In genomic region chr19:17830567-17831418, GRCh38 we compare ENCODE assay signal across 8 cellular contexts. TPM values are rescaled to one million over a fixed set of nuclear protein-coding genes. Genes with fewer than 3 reads are reported as not detected.
DNase-seq lines count a peak whose midpoint lies in the region; ATAC-seq, FAIRE-seq and TF ChIP-seq lines count a peak whose summit lies in the region.

No MANE protein-coding gene starts in this region.

- TF ChIP-seq POLR2A in K562 (conservative IDR thresholded peaks at IDR 0.05), result no peak

- peak overlapping the region; percentile 50 to 93; a peak in 3 of 4 replicates for H3K9ac ChIP-seq in K562 (ENCODE audit: insufficient read depth in 1 of 2, low read depth in 2 of 2, low read length in 2 of 2)
- H3K9ac ChIP-seq in iPS-18a (ENCODE audit: low read length), result peak overlapping the region; percentile 46

- H2AFZ ChIP-seq in K562 (ENCODE audit: low read depth, low read length), result peak overlapping the region; percentile 98

- H3K4me2 ChIP-seq in K562 (ENCODE audit: insufficient read depth, low read length), result peak overlapping the region; percentile 95

- TF ChIP-seq RAD21 in K562 (CRISPR knock-in tag; conservative IDR thresholded peaks at IDR 0.05 in 1 of 2, IDR thresholded peaks at IDR 0.05 in 1 of 2), result no peak

- TF ChIP-seq EP300 in K562 (IDR thresholded peaks at IDR 0.05; ENCODE audit: low read length), result no peak

- H3K27me3 ChIP-seq in K562 (ENCODE audit: control insufficient read depth in 2 of 2, insufficient read depth in 2 of 2, low read length in 2 of 2) (peaks cover 2 to 7% of the 10 kb centered on the region in 2 experiments; a peak in 3 of 5 replicates), iPS-18a (ENCODE audit: control insufficient read depth, insufficient read depth, low read length) (no peaks in the 10 kb centered on the region)

- ATAC-seq in K562, result peak; percentile 91
- no peak for ATAC-seq in HG03460 (IDR thresholded peaks at IDR 0.05; ENCODE audit: unreplicated experiment)
- no peak for ATAC-seq in HG03432 (IDR thresholded peaks at IDR 0.05; ENCODE audit: unreplicated experiment)

- H3K27ac ChIP-seq in HEK293 (ENCODE audit: extremely low read depth, low read depth, low read length) (no peak overlapping the region; the same call in 1 of the 2 replicates), K562 (ENCODE audit: extremely low read depth, low read depth, low read length) (no peak overlapping the region; the same call in 2 of the 3 replicates), iPS-18a (ENCODE audit: low read length) (peak overlapping the region; percentile 38)

- peak overlapping the region; percentile 40 for H3K4me3 ChIP-seq in HEK293 (ENCODE audit: low read depth, low read length)
- H3K4me3 ChIP-seq in K562, result peak overlapping the region; percentile 42
- peak overlapping the region; percentile 66 for H3K4me3 ChIP-seq in iPS-18a (ENCODE audit: low read length)
- H3K4me3 ChIP-seq in skeletal muscle cell (ENCODE audit: low read depth, low read length), result peak overlapping the region; percentile 37

- FAIRE-seq in K562 (lab: Jason Lieb, UNC), result peak; percentile 92

- POLR2A ChIA-PET in HEK293 (lab: Yijun Ruan, JAX) (interaction anchor here (0.5 to 1.6 kb wide), 12 partner anchors 8 to 491 kb away, joined by 3 to 13 read pairs (median 4); partner anchors contain the start of genes B3GNT3, CCDC124, MAP1S and RPL18A), K562 (lab: Yijun Ruan, JAX) (interaction anchor here (0.5 to 1.4 kb wide), 5 partner anchors 8 to 557 kb away, joined by 3 to 4 read pairs (median 3); no protein-coding TSS in a partner anchor)

- intact Hi-C loops in K562 (cut with micrococcal nuclease), result no loop called here

- DNase-seq in AG08395 (ENCODE audit: low spot score) (peak; percentile 70), RPMI7951 (ENCODE audit: low read depth) (peak; percentile 61), K562 (ENCODE audit: extremely low read depth in 1 of 4, low spot score in 3 of 4) (peak; percentile 92 to 100 (median 100)), skeletal muscle cell (ENCODE audit: low read depth) (peak; percentile 35)

- no peaks in the 10 kb centered on the region for H3K4me1 ChIP-seq in HEK293 (ENCODE audit: control insufficient read depth, insufficient read depth, low read length)
- peaks cover 4 to 34% of the 10 kb centered on the region in 2 experiments; a peak in 3 of 5 replicates for H3K4me1 ChIP-seq in K562 (replicated peaks in 1 of 2; ENCODE audit: control insufficient read depth in 2 of 2, insufficient read depth in 2 of 2, low read length in 2 of 2)
- H3K4me1 ChIP-seq in iPS-18a (ENCODE audit: control insufficient read depth, low read depth, low read length), result peaks cover 4% of the 10 kb centered on the region

- in situ Hi-C loops in K562 (cut with MboI), result no loop called here

- TF ChIP-seq CTCF in HEK293 (tag by site-specific recombination; IDR thresholded peaks at IDR 0.05), result no peak
- TF ChIP-seq CTCF in K562 (IDR thresholded peaks at IDR 0.05 in 2 of 3, conservative IDR thresholded peaks at IDR 0.05 in 1 of 3; ENCODE audit: insufficient read depth in 2 of 3, low read depth in 1 of 3, low read length in 3 of 3), result no peak

- no peaks in the 10 kb centered on the region for H3K9me1 ChIP-seq in K562 (ENCODE audit: control insufficient read depth, insufficient read depth, low read length)

- CTCF ChIA-PET in HEK293 (lab: Yijun Ruan, JAX) (interaction anchor here (0.6 to 1.3 kb wide), 5 partner anchors 11 to 555 kb away, joined by 3 to 5 read pairs (median 3); partner anchors contain the start of genes GDF15 and RPL18A), K562 (lab: Yijun Ruan, JAX; ENCODE audit: low intra/inter-chr PET ratio) (no interaction called here)

- WGBS in K562 (ENCODE audit: insufficient coverage, low coverage, missing lambda C conversion rate), result 3% methylated on average over 23 of the region's 50 CpGs

- peaks cover 5% of the 10 kb centered on the region; the same call in 1 of the 2 replicates for H4K20me1 ChIP-seq in K562 (replicated peaks; ENCODE audit: control insufficient read depth, insufficient read depth, low read length)

- H3K36me3 ChIP-seq in HEK293 (ENCODE audit: control insufficient read depth in 2 of 2, insufficient read depth in 1 of 2, low read length in 2 of 2) (no peaks in the 10 kb centered on the region), K562 (ENCODE audit: control insufficient read depth, insufficient read depth, low read length) (no peaks in the 10 kb centered on the region), iPS-18a (ENCODE audit: control insufficient read depth, low read depth, low read length) (no peaks in the 10 kb centered on the region)

- no peaks in the 10 kb centered on the region for H3K9me3 ChIP-seq in HEK293 (ENCODE audit: control insufficient read depth, insufficient read depth, low read depth, low read length)
- H3K9me3 ChIP-seq in K562 (replicated peaks; ENCODE audit: control insufficient read depth, insufficient read depth, low read depth, low read length), result no peaks in the 10 kb centered on the region
- H3K9me3 ChIP-seq in iPS-18a (ENCODE audit: control insufficient read depth, low read depth, low read length), result no peaks in the 10 kb centered on the region

- no peaks in the 10 kb centered on the region for H3K79me2 ChIP-seq in K562 (ENCODE audit: control insufficient read depth, insufficient read depth, low read length)

- no TSS peak for BruUV-seq in K562 (replicated peaks; lab: Mats Ljungman, UMichigan)

RNA-seq across cellular contexts. Expression of gene INSL3, which starts 9.5 kb away (rescaled TPM):
- total RNA-seq in RPMI7951 (2014; rRNA removed; shearing (Covaris generic)), result not detected in 2 replicates
- not detected in 2 replicates for total RNA-seq in K562 (2011; cell fraction: chromatin; rRNA removed; ENCODE audit: low replicate concordance)
- total RNA-seq in K562 (2011; cell fraction: nucleolus; rRNA removed), result not detected in 2 replicates
- total RNA-seq in K562 (2011; cell fraction: nucleoplasm; rRNA removed), result not detected in 2 replicates
- not detected in 2 replicates for total RNA-seq in K562 (2014; rRNA removed)
- total RNA-seq in K562 (2014; rRNA removed; fragmentation: Illumina TruSeq; extraction: Trizol), result not detected in 2 replicates
- total RNA-seq in K562 (2015; rRNA removed; fragmentation: Illumina TruSeq; extraction: Trizol), result not detected in 2 replicates
- total RNA-seq in K562 (2021), result not detected in 2 replicates
- not detected in 2 replicates for polyA plus RNA-seq in K562 (2011; rRNA removed)
- not detected in 2 replicates for polyA plus RNA-seq in K562 (2011; cell fraction: cytosol; rRNA removed)
- polyA plus RNA-seq in K562 (2011; cell fraction: nucleus; rRNA removed), result not detected in 2 replicates
- polyA plus RNA-seq in K562 (2012), result not detected in 2 replicates
- not detected in 2 replicates for polyA plus RNA-seq in K562 (2014; fragmentation: Illumina TruSeq; extraction: Trizol)
- not detected for polyA plus RNA-seq in K562 (2014; fragmentation: Nextera tagmentation; extraction: Ambion mirVana)
- not detected in 2 replicates for polyA plus RNA-seq in K562 (2014; rRNA removed)
- polyA minus RNA-seq in K562 (2011; rRNA and poly(A)+ RNA removed), result not detected in 2 replicates
- polyA minus RNA-seq in K562 (2011; cell fraction: cytosol; rRNA and poly(A)+ RNA removed), result not detected in 2 replicates
- polyA minus RNA-seq in K562 (2011; cell fraction: nucleus; rRNA and poly(A)+ RNA removed), result not detected in 2 replicates

RNA-seq across cellular contexts. Expression of gene JAK3, which starts 17.0 kb away (rescaled TPM):
- 0.59 and 1.3 TPM in 2 replicates for total RNA-seq in RPMI7951 (2014; rRNA removed; shearing (Covaris generic))
- 0.32 and 0.97 TPM in 2 replicates for total RNA-seq in K562 (2011; cell fraction: chromatin; rRNA removed; ENCODE audit: low replicate concordance)
- 0.50 and 0.66 TPM in 2 replicates for total RNA-seq in K562 (2011; cell fraction: nucleolus; rRNA removed)
- 0.53 and 0.66 TPM in 2 replicates for total RNA-seq in K562 (2011; cell fraction: nucleoplasm; rRNA removed)
- total RNA-seq in K562 (2014; rRNA removed) (0.12 and 0.14 TPM in 2 replicates), K562 (2014; rRNA removed; fragmentation: Illumina TruSeq; extraction: Trizol) (not detected in 2 replicates), K562 (2015; rRNA removed; fragmentation: Illumina TruSeq; extraction: Trizol) (0.04 TPM in 1 of 2 replicates, not detected in the other), K562 (2021) (0.18 and 0.47 TPM in 2 replicates)
- polyA plus RNA-seq in K562 (2011; rRNA removed) (0.13 and 0.28 TPM in 2 replicates), K562 (2014; fragmentation: Illumina TruSeq; extraction: Trizol) (0.04 and 0.14 TPM in 2 replicates), K562 (2014; fragmentation: Nextera tagmentation; extraction: Ambion mirVana) (under 1 TPM; 0.01 to 0.07 TPM), K562 (2014; rRNA removed) (0.04 and 0.07 TPM in 2 replicates)
- 0.21 TPM in 2 replicates for polyA plus RNA-seq in K562 (2011; cell fraction: cytosol; rRNA removed)
- polyA plus RNA-seq in K562 (2011; cell fraction: nucleus; rRNA removed), result 0.48 and 0.80 TPM in 2 replicates
- polyA plus RNA-seq in K562 (2012), result 0.10 and 0.14 TPM in 2 replicates
- polyA minus RNA-seq in K562 (2011; rRNA and poly(A)+ RNA removed), result 0.04 and 0.06 TPM in 2 replicates
- polyA minus RNA-seq in K562 (2011; cell fraction: cytosol; rRNA and poly(A)+ RNA removed), result 0.19 TPM in 1 of 2 replicates, not detected in the other
- polyA minus RNA-seq in K562 (2011; cell fraction: nucleus; rRNA and poly(A)+ RNA removed), result 0.22 and 0.54 TPM in 2 replicates

RNA-seq across cellular contexts. Expression of gene RPL18A, which starts 28.9 kb away (rescaled TPM):
- 1,191 and 1,205 TPM in 2 replicates for total RNA-seq in RPMI7951 (2014; rRNA removed; shearing (Covaris generic))
- total RNA-seq in K562 (2011; cell fraction: chromatin; rRNA removed; ENCODE audit: low replicate concordance), result 168 and 439 TPM in 2 replicates
- total RNA-seq in K562 (2011; cell fraction: nucleolus; rRNA removed), result 698 and 878 TPM in 2 replicates
- total RNA-seq in K562 (2011; cell fraction: nucleoplasm; rRNA removed), result 586 and 897 TPM in 2 replicates
- total RNA-seq in K562 (2014; rRNA removed), result 2,735 and 3,133 TPM in 2 replicates
- total RNA-seq in K562 (2014; rRNA removed; fragmentation: Illumina TruSeq; extraction: Trizol), result 557 and 626 TPM in 2 replicates
- total RNA-seq in K562 (2015; rRNA removed; fragmentation: Illumina TruSeq; extraction: Trizol), result 1,801 and 1,895 TPM in 2 replicates
- 2,882 and 3,018 TPM in 2 replicates for total RNA-seq in K562 (2021)
- polyA plus RNA-seq in K562 (2011; rRNA removed), result 881 and 1,270 TPM in 2 replicates
- 2,242 and 3,536 TPM in 2 replicates for polyA plus RNA-seq in K562 (2011; cell fraction: cytosol; rRNA removed)
- 920 and 1,021 TPM in 2 replicates for polyA plus RNA-seq in K562 (2011; cell fraction: nucleus; rRNA removed)
- polyA plus RNA-seq in K562 (2012), result 3,311 and 3,882 TPM in 2 replicates
- 1,947 and 3,139 TPM in 2 replicates for polyA plus RNA-seq in K562 (2014; fragmentation: Illumina TruSeq; extraction: Trizol)
- 1,000 to 10,000 TPM; 1,130 to 1,273 TPM for polyA plus RNA-seq in K562 (2014; fragmentation: Nextera tagmentation; extraction: Ambion mirVana)
- 2,069 and 2,216 TPM in 2 replicates for polyA plus RNA-seq in K562 (2014; rRNA removed)
- polyA minus RNA-seq in K562 (2011; rRNA and poly(A)+ RNA removed), result 348 and 383 TPM in 2 replicates
- 1,225 and 1,878 TPM in 2 replicates for polyA minus RNA-seq in K562 (2011; cell fraction: cytosol; rRNA and poly(A)+ RNA removed)
- polyA minus RNA-seq in K562 (2011; cell fraction: nucleus; rRNA and poly(A)+ RNA removed), result 303 and 429 TPM in 2 replicates

RNA-seq across cellular contexts. Expression of gene B3GNT3, which starts 35.9 kb away (rescaled TPM):
- 0.10 and 0.12 TPM in 2 replicates for total RNA-seq in RPMI7951 (2014; rRNA removed; shearing (Covaris generic))
- 0.30 TPM in 1 of 2 replicates, not detected in the other for total RNA-seq in K562 (2011; cell fraction: chromatin; rRNA removed; ENCODE audit: low replicate concordance)
- 0.13 and 0.33 TPM in 2 replicates for total RNA-seq in K562 (2011; cell fraction: nucleolus; rRNA removed)
- 0.29 TPM in 1 of 2 replicates, not detected in the other for total RNA-seq in K562 (2011; cell fraction: nucleoplasm; rRNA removed)
- total RNA-seq in K562 (2014; rRNA removed) (not detected in 2 replicates), K562 (2014; rRNA removed; fragmentation: Illumina TruSeq; extraction: Trizol) (not detected in 2 replicates), K562 (2015; rRNA removed; fragmentation: Illumina TruSeq; extraction: Trizol) (0.07 TPM in 1 of 2 replicates, not detected in the other), K562 (2021) (0.11 TPM in 1 of 2 replicates, not detected in the other)
- polyA plus RNA-seq in K562 (2011; rRNA removed) (0.03 and 0.06 TPM in 2 replicates), K562 (2014; fragmentation: Illumina TruSeq; extraction: Trizol) (0.08 TPM in 1 of 2 replicates, not detected in the other), K562 (2014; fragmentation: Nextera tagmentation; extraction: Ambion mirVana) (not detected), K562 (2014; rRNA removed) (not detected in 2 replicates)
- 0.04 and 0.18 TPM in 2 replicates for polyA plus RNA-seq in K562 (2011; cell fraction: cytosol; rRNA removed)
- 0.28 TPM in 1 of 2 replicates, not detected in the other for polyA plus RNA-seq in K562 (2011; cell fraction: nucleus; rRNA removed)
- polyA plus RNA-seq in K562 (2012), result 0.10 and 0.47 TPM in 2 replicates
- polyA minus RNA-seq in K562 (2011; rRNA and poly(A)+ RNA removed), result 0.09 TPM in 1 of 2 replicates, not detected in the other
- polyA minus RNA-seq in K562 (2011; cell fraction: cytosol; rRNA and poly(A)+ RNA removed), result not detected in 2 replicates
- polyA minus RNA-seq in K562 (2011; cell fraction: nucleus; rRNA and poly(A)+ RNA removed), result not detected in 2 replicates

RNA-seq across cellular contexts. Expression of gene SLC5A5, which starts 41.0 kb away (rescaled TPM):
- not detected in 2 replicates for total RNA-seq in RPMI7951 (2014; rRNA removed; shearing (Covaris generic))
- 0.21 and 0.37 TPM in 2 replicates for total RNA-seq in K562 (2011; cell fraction: chromatin; rRNA removed; ENCODE audit: low replicate concordance)
- total RNA-seq in K562 (2011; cell fraction: nucleolus; rRNA removed), result 0.39 and 0.50 TPM in 2 replicates
- 0.29 and 0.38 TPM in 2 replicates for total RNA-seq in K562 (2011; cell fraction: nucleoplasm; rRNA removed)
- total RNA-seq in K562 (2014; rRNA removed), result 0.33 and 0.73 TPM in 2 replicates
- total RNA-seq in K562 (2014; rRNA removed; fragmentation: Illumina TruSeq; extraction: Trizol), result 0.13 and 0.18 TPM in 2 replicates
- 0.11 and 0.29 TPM in 2 replicates for total RNA-seq in K562 (2015; rRNA removed; fragmentation: Illumina TruSeq; extraction: Trizol)
- 0.25 and 0.29 TPM in 2 replicates for total RNA-seq in K562 (2021)
- 0.05 and 0.20 TPM in 2 replicates for polyA plus RNA-seq in K562 (2011; rRNA removed)
- polyA plus RNA-seq in K562 (2011; cell fraction: cytosol; rRNA removed), result 0.15 and 0.60 TPM in 2 replicates
- polyA plus RNA-seq in K562 (2011; cell fraction: nucleus; rRNA removed), result 0.08 and 0.18 TPM in 2 replicates
- polyA plus RNA-seq in K562 (2012), result 0.13 TPM in 1 of 2 replicates, not detected in the other
- 0.21 and 0.29 TPM in 2 replicates for polyA plus RNA-seq in K562 (2014; fragmentation: Illumina TruSeq; extraction: Trizol)
- polyA plus RNA-seq in K562 (2014; fragmentation: Nextera tagmentation; extraction: Ambion mirVana), result under 1 TPM; 0.10 to 0.23 TPM
- polyA plus RNA-seq in K562 (2014; rRNA removed), result 0.09 and 0.38 TPM in 2 replicates
- polyA minus RNA-seq in K562 (2011; rRNA and poly(A)+ RNA removed), result 0.15 and 0.32 TPM in 2 replicates
- polyA minus RNA-seq in K562 (2011; cell fraction: cytosol; rRNA and poly(A)+ RNA removed), result 0.86 TPM in 1 of 2 replicates, not detected in the other
- polyA minus RNA-seq in K562 (2011; cell fraction: nucleus; rRNA and poly(A)+ RNA removed), result 0.13 TPM in 1 of 2 replicates, not detected in the other

Comparison
In these comparisons a context has a peak if more than half of its experiments do, and no peak if none do; other contexts are left out.
1. DNase-seq: peak in every context shown above with its lines; median percentile 100 in K562; 70 in AG08395; 61 in RPMI7951; 35 in skeletal muscle cell.